ENCODE assay signal across 9 cellular contexts in the genomic region with DNA sequence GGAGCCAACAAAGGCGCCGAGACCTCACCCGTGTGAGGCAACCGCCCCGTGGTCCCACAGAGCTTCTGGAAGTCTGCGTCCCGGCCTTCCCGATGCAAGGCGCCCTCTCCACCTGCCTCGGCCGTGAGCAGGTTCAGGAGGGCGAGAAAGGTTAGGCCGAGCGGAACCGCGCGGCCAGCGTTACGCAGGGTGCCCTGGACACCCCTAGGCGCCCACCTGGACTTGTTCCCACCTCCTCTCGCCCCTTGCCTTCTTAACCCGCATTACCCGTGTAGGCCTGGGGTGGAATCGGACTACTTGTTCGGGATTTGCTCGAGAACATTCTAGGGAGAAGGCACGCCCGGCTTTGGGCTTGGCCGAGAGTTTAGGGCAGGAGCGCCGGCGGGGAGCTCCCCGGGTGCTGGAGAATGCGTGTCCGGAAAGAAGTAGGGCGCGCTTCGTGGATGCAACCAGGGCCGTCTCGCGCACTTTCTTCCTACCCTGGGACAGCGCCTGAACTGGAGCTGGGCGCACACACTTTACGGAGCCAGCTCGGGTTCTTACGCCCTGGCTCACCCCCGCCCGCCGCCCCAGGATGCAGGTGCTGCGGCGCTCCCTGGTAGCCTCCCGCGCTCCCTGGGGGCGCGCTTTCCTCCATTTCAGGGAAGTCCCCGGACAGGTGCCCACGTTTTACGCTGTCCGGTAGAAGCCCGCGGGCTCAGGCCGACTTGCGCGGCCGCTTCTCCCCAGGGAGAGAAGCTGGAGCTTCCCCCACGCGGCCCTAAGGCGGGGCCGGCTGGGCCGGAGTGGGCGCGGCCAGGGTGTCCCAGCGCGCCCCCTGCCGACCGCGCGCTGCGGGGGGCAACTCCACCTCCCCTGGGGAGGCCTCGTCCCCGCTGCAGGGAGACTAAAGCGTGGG.
DNase-seq lines count a peak whose midpoint lies in the region; ATAC-seq and TF ChIP-seq lines count a peak whose summit lies in the region.
"Had no signal": no experiment of that assay in that cellular context is flagged by ENCODE, and none has a peak within 500 bp of the region (broad histone marks: within the 10 kb centered on the region; RNA-seq: fewer than 3 reads in every experiment).

No MANE protein-coding gene starts in this region.

- CTCF ChIA-PET in AG04450 (lab: Charles Lee): no interaction called here

- no peak overlapping the region for H3K27ac ChIP-seq in AG04450 (ENCODE audit: low read depth, low read length)
- H3K27ac ChIP-seq in substantia nigra (ENCODE audit: low read depth, low read length, poor library complexity, severe bottlenecking): no peak overlapping the region
- H3K27ac ChIP-seq in caudate nucleus (ENCODE audit: low read depth, low read length): no peak overlapping the region

- POLR2A ChIA-PET in AG04450 (lab: Yijun Ruan, JAX): no interaction called here

- peaks cover 62% of the 10 kb centered on the region for H3K27me3 ChIP-seq in AG04450 (ENCODE audit: control insufficient read depth, insufficient read depth, low read length)

- TF ChIP-seq CTCF in AG04450 (IDR thresholded peaks at IDR 0.05; ENCODE audit: low read depth, low read length): peak; percentile 18; the same call in 1 of the 2 replicates

- H3K4me3 ChIP-seq in AG04450 (ENCODE audit: low read depth, low read length): no peak overlapping the region

- H3K9me3 ChIP-seq in AG04450 (ENCODE audit: control insufficient read depth, insufficient read depth, low read length): peaks cover 8% of the 10 kb centered on the region

- DNase-seq in AG04450 (ENCODE audit: low read depth, low spot score): no peak
- peak; percentile 47 for DNase-seq in UCSD-AML1 (lab: John Stamatoyannopoulos, UW; ENCODE audit: unreplicated experiment)
- peak; percentile 31 for DNase-seq in left kidney (ENCODE audit: low read depth, low spot score)
- DNase-seq in substantia nigra (lab: John Stamatoyannopoulos, UW): no peak
- DNase-seq in caudate nucleus (lab: John Stamatoyannopoulos, UW): no peak
- no peak for DNase-seq in NCI-H2081 (lab: John Stamatoyannopoulos, UW)
- DNase-seq: NCI-H446 had no signal

- peak; percentile 54 for ATAC-seq in GM19372 (IDR thresholded peaks at IDR 0.05; ENCODE audit: low read depth, unreplicated experiment)
- ATAC-seq in HG03521 (IDR thresholded peaks at IDR 0.05; ENCODE audit: unreplicated experiment): no peak

Comparison
In these comparisons a context has a peak if more than half of its experiments do, and no peak if none do; other contexts are left out.
1. DNase-seq: peak in UCSD-AML1 (single experiment) and left kidney (single experiment); none in AG04450 (single experiment), substantia nigra (0 of 49), caudate nucleus (0 of 61) and NCI-H2081 (0 of 2).